Comparison of ENCODE assay signal across 1 cellular context in genomic region chr1:153345187-153346066, GRCh38.
TF ChIP-seq lines count a peak whose summit lies in the region.

No MANE protein-coding gene starts in this region.

TF ChIP-seq in K562, 482 proteins besides CTCF, POLR2A, EP300 and RAD21:
- TF ChIP-seq, protein P1, sequence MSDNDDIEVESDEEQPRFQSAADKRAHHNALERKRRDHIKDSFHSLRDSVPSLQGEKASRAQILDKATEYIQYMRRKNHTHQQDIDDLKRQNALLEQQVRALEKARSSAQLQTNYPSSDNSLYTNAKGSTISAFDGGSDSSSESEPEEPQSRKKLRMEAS (CRISPR knock-in tag; IDR thresholded peaks at IDR 0.05): peak; percentile 27; the same call in 1 of the 2 replicates
- TF ChIP-seq ETS2 (tag; IDR thresholded peaks at IDR 0.05; ENCODE audit: borderline replicate concordance, poor library complexity, severe bottlenecking): no peak
TF ChIP-seq in K562: peak in this region for 1.
